ENCODE assay signal across 1 cellular context in genomic region chr7:1569833-1570632, GRCh38.
TF ChIP-seq lines count a peak whose summit lies in the region.

Gene PSMG3, minus strand, starts transcription at chr7:1570032. Its CDS starts 693 bp downstream, at chr7:1569339.

TF ChIP-seq in HepG2, 621 proteins besides CTCF, POLR2A, EP300 and RAD21 (continued from another document and continues in another):
- TF ChIP-seq CBX5 (CRISPR knock-in tag; IDR thresholded peaks at IDR 0.05; ENCODE audit: borderline replicate concordance), result peak; percentile 68; the same call in 1 of the 2 replicates
- TF ChIP-seq ZNF34 (CRISPR knock-in tag; IDR thresholded peaks at IDR 0.05; ENCODE audit: borderline replicate concordance), result peak; percentile 83; the same call in 1 of the 2 replicates
- no peak for TF ChIP-seq ZNF17 (CRISPR knock-in tag; IDR thresholded peaks at IDR 0.05)
- no peak for TF ChIP-seq IKZF4 (CRISPR knock-in tag; IDR thresholded peaks at IDR 0.05; ENCODE audit: borderline replicate concordance, low read depth, not compliant biosample characterization)
- no peak for TF ChIP-seq ZNF572 (CRISPR knock-in tag; IDR thresholded peaks at IDR 0.05)
- peak; percentile 42; the same call in 1 of the 2 replicates for TF ChIP-seq HDAC2 (CRISPR knock-in tag; IDR thresholded peaks at IDR 0.05)
- TF ChIP-seq ZBTB7B (CRISPR knock-in tag; IDR thresholded peaks at IDR 0.05), result peak; percentile 94
- TF ChIP-seq ELF3 (CRISPR knock-in tag; IDR thresholded peaks at IDR 0.05), result no peak; the same call in 1 of the 2 replicates
- peak; percentile 40 for TF ChIP-seq HNF4A (CRISPR knock-in tag; IDR thresholded peaks at IDR 0.05)
- no peak for TF ChIP-seq TRIM22 (IDR thresholded peaks at IDR 0.05)
- peak; percentile 62; the same call in 1 of the 2 replicates for TF ChIP-seq PHF21A (CRISPR knock-in tag; IDR thresholded peaks at IDR 0.05)
- TF ChIP-seq KDM2A (CRISPR knock-in tag; IDR thresholded peaks at IDR 0.05; ENCODE audit: borderline replicate concordance, low read depth), result peak; percentile 89
- TF ChIP-seq ZNF660 (CRISPR knock-in tag; IDR thresholded peaks at IDR 0.05; ENCODE audit: borderline replicate concordance, low read depth), result no peak
- no peak for TF ChIP-seq ADNP (CRISPR knock-in tag; IDR thresholded peaks at IDR 0.05)
- no peak for TF ChIP-seq ZNF879 (CRISPR knock-in tag; IDR thresholded peaks at IDR 0.05)
- TF ChIP-seq FOXJ3 (CRISPR knock-in tag; IDR thresholded peaks at IDR 0.05; ENCODE audit: borderline replicate concordance), result no peak
- TF ChIP-seq ZNF446 (CRISPR knock-in tag; IDR thresholded peaks at IDR 0.05), result peak; percentile 49
- TF ChIP-seq ZNF770 (CRISPR knock-in tag; IDR thresholded peaks at IDR 0.05), result no peak; the same call in 1 of the 2 replicates
- TF ChIP-seq ZNF362 (CRISPR knock-in tag; IDR thresholded peaks at IDR 0.05; ENCODE audit: borderline replicate concordance), result no peak
- no peak for TF ChIP-seq PHF5A (CRISPR knock-in tag; IDR thresholded peaks at IDR 0.05; ENCODE audit: low read depth, unreplicated experiment)
- peak; percentile 51; the same call in 1 of the 2 replicates for TF ChIP-seq ZBTB4 (CRISPR knock-in tag; IDR thresholded peaks at IDR 0.05; ENCODE audit: borderline replicate concordance)
- peak; percentile 62 for TF ChIP-seq ZHX2 (IDR thresholded peaks at IDR 0.05; ENCODE audit: low read depth)
- TF ChIP-seq ZHX2 (CRISPR knock-in tag; IDR thresholded peaks at IDR 0.05; ENCODE audit: borderline replicate concordance), result no peak; the same call in 1 of the 2 replicates
- TF ChIP-seq SRY (CRISPR knock-in tag; IDR thresholded peaks at IDR 0.05), result peak; percentile 71; the same call in 1 of the 2 replicates
- TF ChIP-seq NONO (IDR thresholded peaks at IDR 0.05), result no peak
- peak; percentile 88 for TF ChIP-seq NONO (CRISPR knock-in tag; conservative IDR thresholded peaks at IDR 0.05)
- TF ChIP-seq FOXP4 (CRISPR knock-in tag; IDR thresholded peaks at IDR 0.05), result 0 out of 2 replicates have a peak, but pooled peaks have one; percentile 26
- peak; percentile 71; the same call in 1 of the 2 replicates for TF ChIP-seq ZFP91 (CRISPR knock-in tag; IDR thresholded peaks at IDR 0.05; ENCODE audit: borderline replicate concordance)
- no peak for TF ChIP-seq ZBTB21 (CRISPR knock-in tag; IDR thresholded peaks at IDR 0.05)
- TF ChIP-seq ATF7 (IDR thresholded peaks at IDR 0.05), result no peak
- TF ChIP-seq ATF7 (CRISPR knock-in tag; IDR thresholded peaks at IDR 0.05), result no peak
- TF ChIP-seq ZNF619 (CRISPR knock-in tag; IDR thresholded peaks at IDR 0.05), result peak; percentile 37; the same call in 1 of the 2 replicates
- no peak for TF ChIP-seq ATRX (CRISPR knock-in tag; IDR thresholded peaks at IDR 0.05; ENCODE audit: borderline replicate concordance)
- TF ChIP-seq ZNF746 (CRISPR knock-in tag; IDR thresholded peaks at IDR 0.05), result 0 out of 2 replicates have a peak, but pooled peaks have one; percentile 43
- TF ChIP-seq TOPORS (CRISPR knock-in tag; IDR thresholded peaks at IDR 0.05), result peak; percentile 70
- no peak for TF ChIP-seq LRRFIP1 (CRISPR knock-in tag; conservative IDR thresholded peaks at IDR 0.05)
- TF ChIP-seq ATM (IDR thresholded peaks at IDR 0.05; ENCODE audit: borderline replicate concordance), result no peak
- TF ChIP-seq ZNF101 (CRISPR knock-in tag; IDR thresholded peaks at IDR 0.05; ENCODE audit: borderline replicate concordance, low read depth), result no peak; the same call in 1 of the 2 replicates
